23 cellular contexts compared by ENCODE assay signal in the genomic region with DNA sequence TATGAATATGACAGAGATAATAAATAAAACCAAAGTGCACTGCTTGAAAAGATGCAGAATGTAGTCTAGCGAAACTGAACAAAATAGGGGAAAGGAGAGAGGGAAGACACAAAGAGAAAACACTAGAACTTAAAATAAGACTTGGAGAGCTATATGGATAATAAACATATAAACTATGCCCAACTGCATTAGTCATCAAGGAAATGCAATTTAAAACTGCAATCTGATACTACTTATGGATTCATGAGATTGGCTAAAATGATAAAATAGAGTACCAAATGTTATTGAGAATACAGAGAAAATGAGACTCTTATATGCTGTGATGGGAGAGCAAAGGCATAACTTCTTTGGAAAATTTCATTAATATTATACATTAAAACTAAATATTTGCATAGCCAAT.
DNase-seq lines count a peak whose midpoint lies in the region; ATAC-seq, FAIRE-seq and TF ChIP-seq lines count a peak whose summit lies in the region.
"Had no signal": no experiment of that assay in that cellular context is flagged by ENCODE, and none has a peak within 500 bp of the region (broad histone marks: within the 10 kb centered on the region; RNA-seq: fewer than 3 reads in every experiment).

No MANE protein-coding gene starts in this region.

- H3K4me3 ChIP-seq in A673 (ENCODE audit: low read depth, low read length, poor library complexity, severe bottlenecking) (no peak overlapping the region), bronchial epithelial cell (ENCODE audit: low read depth, low read length) (no peak overlapping the region), MG63 (no peak overlapping the region)
- H3K4me3 ChIP-seq: A549, GM12878 had no signal

- no peak overlapping the region for H3K27ac ChIP-seq in A673 (ENCODE audit: low read depth, low read length, poor library complexity, severe bottlenecking)
- H3K27ac ChIP-seq: A549, KMS-11, RWPE1 had no signal

- H3K27me3 ChIP-seq in A673 (replicated peaks; ENCODE audit: insufficient read depth, low read depth, low read length, poor library complexity), result no peaks in the 10 kb centered on the region
- H3K27me3 ChIP-seq in bronchial epithelial cell (ENCODE audit: control insufficient read depth, insufficient read depth, low read length), result no peaks in the 10 kb centered on the region
- no peaks in the 10 kb centered on the region for H3K27me3 ChIP-seq in MG63

- intact Hi-C loops in A673 (cut with micrococcal nuclease; ENCODE audit: unreplicated experiment), result no loop called here
- intact Hi-C loops in cardiac septum (cut with DNase I), result no loop called here

- H3K4me1 ChIP-seq in A673 (ENCODE audit: insufficient read depth, low read length, poor library complexity, severe bottlenecking), result no peaks in the 10 kb centered on the region
- H3K4me1 ChIP-seq: A549 had no signal

- peaks cover 8% of the 10 kb centered on the region for H3K9me3 ChIP-seq in A673 (ENCODE audit: low read depth, low read length, poor library complexity, severe bottlenecking)
- H3K9me3 ChIP-seq in MG63, result no peaks in the 10 kb centered on the region

- POLR2A ChIA-PET in A673 (lab: Charles Lee; ENCODE audit: low non-redundant PET), result no interaction called here

- no TSS peak for BruUV-seq in A673 (replicated peaks; lab: Mats Ljungman, UMichigan)

- H3K36me3 ChIP-seq in A673 (ENCODE audit: insufficient read depth, low read length, poor library complexity, severe bottlenecking) (no peaks in the 10 kb centered on the region), bronchial epithelial cell (ENCODE audit: control insufficient read depth, insufficient read depth, low read length) (no peaks in the 10 kb centered on the region), MG63 (no peaks in the 10 kb centered on the region)

- TF ChIP-seq CTCF in A673 (conservative IDR thresholded peaks at IDR 0.05; ENCODE audit: low read depth, low read length), result no peak
- no peak for TF ChIP-seq CTCF in bronchial epithelial cell (IDR thresholded peaks at IDR 0.05; ENCODE audit: insufficient read depth, low read length, severe bottlenecking)

- FAIRE-seq in bronchial epithelial cell (lab: Jason Lieb, UNC), result no peak
- FAIRE-seq: A549, GM12878, GM19239 had no signal

- no peak for ATAC-seq in HG02610 (IDR thresholded peaks at IDR 0.05; ENCODE audit: unreplicated experiment)
- ATAC-seq: A549, GM12878, Panc1 had no signal

- CTCF ChIA-PET in A673 (lab: Charles Lee), result no interaction called here

- DNase-seq in A673 (ENCODE audit: low spot score) (peak; percentile 39), DMS53 treated with DMSO at 0.1 percent for 48 hours (lab: John Stamatoyannopoulos, UW; ENCODE audit: unreplicated experiment) (peak; percentile 4), NCI-H69 (lab: John Stamatoyannopoulos, UW) (peak; percentile 19), bronchial epithelial cell (ENCODE audit: low read depth) (peak; percentile 37), cardiac septum (ENCODE audit: low spot score) (no peak), MG63 (no peak)
- DNase-seq: C1 segment of cervical spinal cord; CD4-positive, alpha-beta memory T cell; GDM1; NCI-H1048; NCI-H1694; NCI-H2029 treated with DMSO at 0.1 percent for 48 hours; NCI-H526 treated with DMSO at 0.1 percent for 48 hours; SHP77 treated with DMSO at 0.1 percent for 48 hours; SW 1271; T-helper 9 cell had no signal

Comparison
In these comparisons a context has a peak if more than half of its experiments do, and no peak if none do; other contexts are left out.
1. DNase-seq: peak in A673 (single experiment), DMS53 treated with DMSO at 0.1 percent for 48 hours (single experiment), NCI-H69 (single experiment) and bronchial epithelial cell (single experiment); none in cardiac septum (single experiment) and MG63 (single experiment).